Comparison of ENCODE assay signal across 8 cellular contexts in the genomic region with DNA sequence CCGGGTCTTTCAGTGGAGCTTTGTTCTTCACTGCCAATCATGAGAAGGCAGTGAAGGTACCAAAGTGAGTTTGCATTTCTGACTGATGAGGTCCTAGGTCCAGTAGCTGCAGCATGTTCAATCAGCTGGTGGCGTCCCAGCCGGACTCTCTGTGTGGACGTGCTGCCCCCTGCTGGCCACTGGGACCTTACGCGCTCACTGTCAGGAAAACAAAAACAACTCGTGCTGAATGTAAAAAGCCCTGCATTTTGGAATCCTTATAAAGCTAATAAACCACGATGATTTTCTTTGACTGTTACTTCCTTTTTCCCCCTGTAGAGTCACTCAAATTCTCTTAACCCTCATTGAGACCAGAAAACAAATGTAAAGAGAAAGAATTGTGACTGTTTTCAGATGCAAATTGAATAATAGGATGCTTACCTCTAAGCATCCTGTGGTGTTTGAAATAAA. TPM values are rescaled to one million over a fixed set of nuclear protein-coding genes. Genes with fewer than 3 reads are reported as not detected.
DNase-seq lines count a peak whose midpoint lies in the region; ATAC-seq and TF ChIP-seq lines count a peak whose summit lies in the region.

No MANE protein-coding gene starts in this region.

- peak; percentile 62 for DNase-seq in DMS114 treated with DMSO at 0.1 percent for 48 hours (lab: John Stamatoyannopoulos, UW; ENCODE audit: unreplicated experiment)
- DNase-seq in NCI-H446 treated with DMSO at 0.1 percent for 48 hours (lab: John Stamatoyannopoulos, UW): peak; percentile 25
- DNase-seq in activated CD4-positive, alpha-beta T cell treated with anti-CD3 and anti-CD28 coated beads, Interleukin-2, amount 10 ng/mL, durations not matched to agents 24 days and 14 days: peak; percentile 93
- peak; percentile 77 for DNase-seq in coronary artery (ENCODE audit: low spot score)
- DNase-seq in stimulated activated CD4-positive, alpha-beta T cell treated with anti-CD3 and anti-CD28 coated beads, Interleukin-4, amount 100 ng/mL, for 48 hours (ENCODE audit: low read depth in 2 of 2): peak; percentile 74 to 88

- ATAC-seq in HG03097 (IDR thresholded peaks at IDR 0.05; ENCODE audit: low FRiP score, unreplicated experiment) (peak; percentile 57), GM19395 (IDR thresholded peaks at IDR 0.05; ENCODE audit: unreplicated experiment) (no peak)

- peaks cover 0 to 4% (median 1%) of the 10 kb centered on the region in 4 donors for H3K4me1 ChIP-seq in liver (ENCODE audit: control insufficient read depth in 4 of 4, insufficient read depth in 4 of 4, low read length in 3 of 4)

- H3K9me3 Mint-ChIP-seq in activated CD4-positive, alpha-beta T cell treated with anti-CD3 and anti-CD28 coated beads, Interleukin-2, amount 10 ng/mL, durations not matched to agents 24 days and 14 days: no peaks in the 10 kb centered on the region

- peaks cover 36% of the 10 kb centered on the region for H3K27me3 Mint-ChIP-seq in activated CD4-positive, alpha-beta T cell treated with anti-CD3 and anti-CD28 coated beads, Interleukin-2, amount 10 ng/mL, durations not matched to agents 24 days and 14 days

- peaks cover 3% of the 10 kb centered on the region for H3K4me1 Mint-ChIP-seq in activated CD4-positive, alpha-beta T cell treated with anti-CD3 and anti-CD28 coated beads, Interleukin-2, amount 10 ng/mL, durations not matched to agents 24 days and 14 days

- H3K36me3 ChIP-seq in liver (ENCODE audit: control insufficient read depth in 4 of 4, insufficient read depth in 3 of 4, low read depth in 1 of 4, low read length in 3 of 4): no peaks in the 10 kb centered on the region

- intact Hi-C loops in activated CD4-positive, alpha-beta T cell treated with anti-CD3 and anti-CD28 coated beads, Interleukin-2, amount 10 ng/mL, durations not matched to agents 24 days and 14 days (cut with micrococcal nuclease): loop anchor here (1.0 to 5.0 kb wide), 5 partner anchors 371 to 640 kb away; no protein-coding TSS in a partner anchor

- H3K27ac ChIP-seq in coronary artery (no peak overlapping the region), liver (ENCODE audit: low read depth in 1 of 2, low read length in 2 of 2) (no peak overlapping the region)

- H3K4me3 ChIP-seq in coronary artery (no peak overlapping the region), liver (ENCODE audit: low read depth in 1 of 3, low read length in 3 of 3) (no peak overlapping the region)

- peaks cover 0 to 6% (median 1%) of the 10 kb centered on the region in 4 donors for H3K27me3 ChIP-seq in liver (ENCODE audit: control insufficient read depth in 4 of 4, insufficient read depth in 4 of 4, low read length in 3 of 4)

- no peaks in the 10 kb centered on the region for H3K9me3 ChIP-seq in liver (ENCODE audit: control insufficient read depth in 4 of 4, low read length in 3 of 4)

- no peak overlapping the region for H3K27ac Mint-ChIP-seq in activated CD4-positive, alpha-beta T cell treated with anti-CD3 and anti-CD28 coated beads, Interleukin-2, amount 10 ng/mL, durations not matched to agents 24 days and 14 days

- WGBS in liver: under 1% methylated on average over 8 of the region's 8 CpGs

- peak; percentile 98 to 99 for TF ChIP-seq RAD21 in liver (IDR thresholded peaks at IDR 0.05)

- no peaks in the 10 kb centered on the region for H3K36me3 Mint-ChIP-seq in activated CD4-positive, alpha-beta T cell treated with anti-CD3 and anti-CD28 coated beads, Interleukin-2, amount 10 ng/mL, durations not matched to agents 24 days and 14 days (ENCODE audit: low read depth)

- no peak overlapping the region for H3K4me3 Mint-ChIP-seq in activated CD4-positive, alpha-beta T cell treated with anti-CD3 and anti-CD28 coated beads, Interleukin-2, amount 10 ng/mL, durations not matched to agents 24 days and 14 days

- peak; percentile 87 for TF ChIP-seq CTCF in coronary artery (IDR thresholded peaks at IDR 0.05)
- TF ChIP-seq CTCF in liver (IDR thresholded peaks at IDR 0.05; ENCODE audit: low read depth, low read length, missing input control): peak; percentile 97

- no peak overlapping the region for H3K9ac ChIP-seq in liver (ENCODE audit: low read depth in 1 of 2, low read length in 2 of 2)

TF ChIP-seq in liver, 16 proteins besides CTCF, POLR2A, EP300 and RAD21:
- TF ChIP-seq HNF4A (conservative IDR thresholded peaks at IDR 0.05): peak; percentile 22 to 28
- TF ChIP-seq JUND (IDR thresholded peaks at IDR 0.05): no peak
- no peak for TF ChIP-seq RXRA (IDR thresholded peaks at IDR 0.05)
- TF ChIP-seq FOXA1 (IDR thresholded peaks at IDR 0.05): no peak
- TF ChIP-seq FOXA2 (IDR thresholded peaks at IDR 0.05): no peak

RNA-seq across cellular contexts. Expression of gene CD24, which starts 4.9 kb away (rescaled TPM):
- total RNA-seq in activated CD4-positive, alpha-beta T cell treated with anti-CD3 and anti-CD28 coated beads, Interleukin-2, amount 10 ng/mL, durations not matched to agents 24 days and 14 days: 0.49 and 0.64 TPM in 2 replicates
- total RNA-seq in liver: 10 to 100 TPM; 14.2 to 84.6 TPM
- 10 to 100 TPM; 14.4 to 15.0 TPM for polyA plus RNA-seq in liver

RNA-seq across cellular contexts. Expression of gene MTRES1, which starts 48.5 kb away (rescaled TPM):
- 16.5 and 17.2 TPM in 2 replicates for total RNA-seq in activated CD4-positive, alpha-beta T cell treated with anti-CD3 and anti-CD28 coated beads, Interleukin-2, amount 10 ng/mL, durations not matched to agents 24 days and 14 days
- 1 to 10 TPM; 7.4 to 7.9 TPM for total RNA-seq in liver
- 10 to 100 TPM; 14.9 to 23.5 TPM for polyA plus RNA-seq in liver

Comparison
In these comparisons a context has a peak if more than half of its experiments do, and no peak if none do; other contexts are left out.
1. DNase-seq: peak in every context shown above with its lines; median percentile 93 in activated CD4-positive, alpha-beta T cell treated with anti-CD3 and anti-CD28 coated beads, Interleukin-2, amount 10 ng/mL, durations not matched to agents 24 days and 14 days; 81 in stimulated activated CD4-positive, alpha-beta T cell treated with anti-CD3 and anti-CD28 coated beads, Interleukin-4, amount 100 ng/mL, for 48 hours; 77 in coronary artery; 62 in DMS114 treated with DMSO at 0.1 percent for 48 hours; 25 in NCI-H446 treated with DMSO at 0.1 percent for 48 hours.